ENCODE assay signal across 22 cellular contexts in the genomic region with DNA sequence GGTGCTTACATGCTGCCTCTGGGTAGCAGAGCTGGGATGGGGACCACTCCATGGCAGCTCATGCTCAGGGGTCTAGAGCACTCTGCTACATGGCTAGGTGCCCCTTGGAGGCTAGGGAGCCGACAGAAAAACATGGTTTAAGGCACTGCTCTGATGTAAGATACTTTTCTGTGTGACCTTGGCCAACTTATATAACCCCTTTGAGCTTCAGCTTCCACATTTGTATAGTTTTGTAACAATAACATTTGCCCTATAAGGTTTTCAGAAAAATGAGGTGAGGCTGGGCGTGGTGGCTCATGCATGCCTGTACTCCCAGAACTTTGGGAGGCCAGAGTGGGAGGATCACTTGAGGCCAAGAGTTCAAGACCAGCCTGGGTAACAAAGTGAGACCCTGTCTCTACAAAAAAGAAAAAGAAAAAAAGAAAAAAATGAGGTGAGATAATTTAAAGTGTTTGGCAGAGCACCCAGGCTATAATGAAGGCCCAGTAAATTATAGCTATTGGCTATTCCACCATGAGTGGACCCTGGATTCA. TPM values are rescaled to one million over a fixed set of nuclear protein-coding genes. Genes with fewer than 3 reads are reported as not detected.
DNase-seq lines count a peak whose midpoint lies in the region; ATAC-seq lines count a peak whose summit lies in the region.
"Had no signal": no experiment of that assay in that cellular context is flagged by ENCODE, and none has a peak within 500 bp of the region (broad histone marks: within the 10 kb centered on the region; RNA-seq: fewer than 3 reads in every experiment).

No MANE protein-coding gene starts in this region.

- H3K4me1 Mint-ChIP-seq in activated naive CD4-positive, alpha-beta T cell treated with anti-CD3 and anti-CD28 coated beads, Interleukin-2, amount 10 ng/mL, durations not matched to agents 7 days and 5 days: peaks cover 28% of the 10 kb centered on the region
- peaks cover 4% of the 10 kb centered on the region for H3K4me1 Mint-ChIP-seq in T-helper 17 cell
- H3K4me1 Mint-ChIP-seq: CD14-positive monocyte; CD8-positive, alpha-beta memory T cell had no signal

- H3K27ac ChIP-seq in caudate nucleus (ENCODE audit: low read depth, low read length): peak overlapping the region; percentile 36
- peak overlapping the region; percentile 51 for H3K27ac ChIP-seq in temporal lobe (ENCODE audit: low read depth, low read length)
- H3K27ac ChIP-seq: BLaER1 had no signal

- no peak overlapping the region for H3K4me3 Mint-ChIP-seq in activated naive CD4-positive, alpha-beta T cell treated with anti-CD3 and anti-CD28 coated beads, Interleukin-2, amount 10 ng/mL, durations not matched to agents 7 days and 5 days
- H3K4me3 Mint-ChIP-seq in T-helper 17 cell: no peak overlapping the region
- H3K4me3 Mint-ChIP-seq: CD14-positive monocyte; CD4-positive, alpha-beta memory T cell; CD4-positive, CD25-positive, alpha-beta regulatory T cell; CD8-positive, alpha-beta memory T cell had no signal

- DNase-seq in activated naive CD4-positive, alpha-beta T cell treated with anti-CD3 and anti-CD28 coated beads, Interleukin-2, amount 10 ng/mL, durations not matched to agents 7 days and 5 days: no peak
- no peak for DNase-seq in activated naive CD4-positive, alpha-beta T cell treated with anti-CD3 and anti-CD28 coated beads, Interleukin-2, amount 50 U/mL, for 72 hours (ENCODE audit: low spot score in 2 of 2)
- DNase-seq in T-helper 17 cell (no peak), caudate nucleus (lab: John Stamatoyannopoulos, UW) (no peak), NCI-H82 (lab: John Stamatoyannopoulos, UW) (no peak), KBM-7 (no peak)
- DNase-seq: 8988T; ACHN; BE2C; C1 segment of cervical spinal cord; CD4-positive, alpha-beta memory T cell; CD4-positive, CD25-positive, alpha-beta regulatory T cell; CD8-positive, alpha-beta memory T cell; COR-L47; DMS 273 treated with DMSO at 0.1 percent for 48 hours; DMS153; DMS53; DMS79; GF-D8 had no signal

- no peaks in the 10 kb centered on the region for H3K9me3 ChIP-seq in T-helper 17 cell (ENCODE audit: control insufficient read depth, low read length, poor library complexity, severe bottlenecking)
- H3K9me3 ChIP-seq: BE2C, BLaER1 had no signal

- no peak for ATAC-seq in activated naive CD4-positive, alpha-beta T cell treated with anti-CD3 and anti-CD28 coated beads, Interleukin-2, amount 50 U/mL, for 72 hours
- no peak for ATAC-seq in T-helper 17 cell

- in situ Hi-C loops in KBM-7 (cut with MboI; ENCODE audit: low pct_unique_long_range_greater_than_20kb, low sequenced_read_pairs): no loop called here

- H3K36me3 Mint-ChIP-seq in activated naive CD4-positive, alpha-beta T cell treated with anti-CD3 and anti-CD28 coated beads, Interleukin-2, amount 10 ng/mL, durations not matched to agents 7 days and 5 days: peaks cover 6% of the 10 kb centered on the region
- peaks cover 0 to 5% of the 10 kb centered on the region in 2 donors for H3K36me3 Mint-ChIP-seq in activated naive CD4-positive, alpha-beta T cell treated with anti-CD3 and anti-CD28 coated beads, Interleukin-2, amount 50 U/mL, for 72 hours
- H3K36me3 Mint-ChIP-seq in T-helper 17 cell (ENCODE audit: low read depth): no peaks in the 10 kb centered on the region
- H3K36me3 Mint-ChIP-seq: CD14-positive monocyte; CD4-positive, alpha-beta memory T cell; CD4-positive, CD25-positive, alpha-beta regulatory T cell; CD8-positive, alpha-beta memory T cell had no signal

- H3K9me3 Mint-ChIP-seq in activated naive CD4-positive, alpha-beta T cell treated with anti-CD3 and anti-CD28 coated beads, Interleukin-2, amount 10 ng/mL, durations not matched to agents 7 days and 5 days: no peaks in the 10 kb centered on the region
- H3K9me3 Mint-ChIP-seq in activated naive CD4-positive, alpha-beta T cell treated with anti-CD3 and anti-CD28 coated beads, Interleukin-2, amount 50 U/mL, for 72 hours: peaks cover 0 to 4% of the 10 kb centered on the region in 2 donors
- H3K9me3 Mint-ChIP-seq: CD14-positive monocyte; CD4-positive, alpha-beta memory T cell; CD4-positive, CD25-positive, alpha-beta regulatory T cell; CD8-positive, alpha-beta memory T cell had no signal

- no peaks in the 10 kb centered on the region for H3K27me3 Mint-ChIP-seq in activated naive CD4-positive, alpha-beta T cell treated with anti-CD3 and anti-CD28 coated beads, Interleukin-2, amount 10 ng/mL, durations not matched to agents 7 days and 5 days
- H3K27me3 Mint-ChIP-seq in T-helper 17 cell: no peaks in the 10 kb centered on the region
- H3K27me3 Mint-ChIP-seq: CD4-positive, alpha-beta memory T cell; CD4-positive, CD25-positive, alpha-beta regulatory T cell; CD8-positive, alpha-beta memory T cell had no signal

- CTCF ChIA-PET in activated naive CD4-positive, alpha-beta T cell treated with anti-CD3 and anti-CD28 coated beads, Interleukin-2, amount 10 ng/mL, durations not matched to agents 7 days and 5 days (lab: Charles Lee): interaction anchor here (0.8 to 1.6 kb wide), 4 partner anchors 8 to 26 kb away, joined by 3 to 10 read pairs (median 4); no protein-coding TSS in a partner anchor

- H3K27ac Mint-ChIP-seq in activated naive CD4-positive, alpha-beta T cell treated with anti-CD3 and anti-CD28 coated beads, Interleukin-2, amount 10 ng/mL, durations not matched to agents 7 days and 5 days: peak overlapping the region; percentile 45
- peak overlapping the region in 1 of 2 donors; percentile 39 for H3K27ac Mint-ChIP-seq in activated naive CD4-positive, alpha-beta T cell treated with anti-CD3 and anti-CD28 coated beads, Interleukin-2, amount 50 U/mL, for 72 hours
- peak overlapping the region; percentile 21 for H3K27ac Mint-ChIP-seq in T-helper 17 cell
- H3K27ac Mint-ChIP-seq: CD14-positive monocyte; CD4-positive, alpha-beta memory T cell; CD8-positive, alpha-beta memory T cell had no signal

RNA-seq across cellular contexts. Expression of gene CES4A, which starts 3.2 kb away (rescaled TPM):
- total RNA-seq in activated naive CD4-positive, alpha-beta T cell treated with anti-CD3 and anti-CD28 coated beads, Interleukin-2, amount 50 U/mL, for 72 hours: 10 to 100 TPM in 1 of 2 donors, 1 to 10 TPM in 1; 8.2 to 21.3 TPM
- total RNA-seq in T-helper 17 cell (10 to 100 TPM; 17.8 to 20.0 TPM), temporal lobe (8.1 TPM)

RNA-seq across cellular contexts. Expression of gene CES3, which starts 30.5 kb away (rescaled TPM):
- 1 to 10 TPM in 1 of 2 donors, under 1 TPM in 1; 0.73 to 6.8 TPM for total RNA-seq in activated naive CD4-positive, alpha-beta T cell treated with anti-CD3 and anti-CD28 coated beads, Interleukin-2, amount 50 U/mL, for 72 hours
- 1 to 10 TPM in 1 of 2 donors, under 1 TPM in 1; 0.63 to 1.3 TPM for total RNA-seq in T-helper 17 cell
- total RNA-seq in temporal lobe: 0.49 TPM

RNA-seq across cellular contexts. Expression of gene CBFB, which starts 37.3 kb away (rescaled TPM):
- total RNA-seq in activated naive CD4-positive, alpha-beta T cell treated with anti-CD3 and anti-CD28 coated beads, Interleukin-2, amount 50 U/mL, for 72 hours: 100 to 1,000 TPM; 119 to 124 TPM
- 10 to 100 TPM; 78.5 to 85.4 TPM for total RNA-seq in T-helper 17 cell
- total RNA-seq in temporal lobe: 35.7 TPM

RNA-seq across cellular contexts. Expression of gene CES2, which starts 56.3 kb away (rescaled TPM):
- total RNA-seq in activated naive CD4-positive, alpha-beta T cell treated with anti-CD3 and anti-CD28 coated beads, Interleukin-2, amount 50 U/mL, for 72 hours: 10 to 100 TPM; 26.2 to 29.8 TPM
- total RNA-seq in T-helper 17 cell: 10 to 100 TPM; 33.1 to 36.8 TPM
- 21.9 TPM for total RNA-seq in temporal lobe

RNA-seq across cellular contexts. Expression of gene CIAO2B, which starts 57.4 kb away (rescaled TPM):
- total RNA-seq in activated naive CD4-positive, alpha-beta T cell treated with anti-CD3 and anti-CD28 coated beads, Interleukin-2, amount 50 U/mL, for 72 hours: 100 to 1,000 TPM; 169 to 196 TPM
- total RNA-seq in T-helper 17 cell (10 to 100 TPM; 50.3 to 51.0 TPM), temporal lobe (48.9 TPM)
